Comparison of ENCODE assay signal across 8 cellular contexts in genomic region chr10:121696854-121697253, GRCh38.
A peak's percentile ranks its signal among the peaks of the same experiment; 100 is the strongest.
DNase-seq lines count a peak whose midpoint lies in the region; ATAC-seq and TF ChIP-seq lines count a peak whose summit lies in the region.

No MANE protein-coding gene starts in this region.

- ATAC-seq in GM18519 (IDR thresholded peaks at IDR 0.05; ENCODE audit: low FRiP score, unreplicated experiment): no peak
- no peak for ATAC-seq in Right ventricle myocardium inferior
- no peak for ATAC-seq in GM18861 (IDR thresholded peaks at IDR 0.05; ENCODE audit: unreplicated experiment)

- H4K20me1 ChIP-seq in osteoblast (ENCODE audit: insufficient read depth, low read length): no peaks in the 10 kb centered on the region

- H3K27ac ChIP-seq in osteoblast (ENCODE audit: low read depth, low read length): no peak overlapping the region

- peaks cover 2% of the 10 kb centered on the region for H3K27me3 ChIP-seq in osteoblast (ENCODE audit: insufficient read depth, low read length)

- DNase-seq in Jurkat, Clone E6-1 (ENCODE audit: low read depth, low spot score): peak; percentile 26
- DNase-seq in cerebellar cortex (ENCODE audit: low spot score) (peak; percentile 88), osteoblast (ENCODE audit: insufficient read length, low spot score, missing footprints) (no peak), Right ventricle myocardium inferior (ENCODE audit: missing footprints) (no peak)
- DNase-seq in NK-92 treated with Interleukin-12 subunit alpha and Interleukin-12 subunit beta, amount 100 ng/mL, for 24 hours (lab: John Stamatoyannopoulos, UW): no peak

- no peaks in the 10 kb centered on the region for H3K9me3 ChIP-seq in osteoblast (ENCODE audit: low read depth, low read length)

- no peaks in the 10 kb centered on the region for H3K79me2 ChIP-seq in osteoblast (ENCODE audit: insufficient read depth, low read length)

- intact Hi-C loops in Right ventricle myocardium inferior (cut with DNase I): no loop called here

- H3K4me3 ChIP-seq in Jurkat, Clone E6-1 (ENCODE audit: low read length): no peak overlapping the region
- no peak overlapping the region for H3K4me3 ChIP-seq in osteoblast (ENCODE audit: insufficient read depth, low read length)

- H3K4me2 ChIP-seq in osteoblast (ENCODE audit: insufficient read depth, low read length): no peak overlapping the region

- H3K36me3 ChIP-seq in osteoblast (ENCODE audit: insufficient read depth, low read length): no peaks in the 10 kb centered on the region

- TF ChIP-seq CTCF in GM12873 (IDR thresholded peaks at IDR 0.05; ENCODE audit: insufficient read depth, low read depth, low read length, missing control alignments): peak; percentile 67
- peak; percentile 37 for TF ChIP-seq CTCF in osteoblast (IDR thresholded peaks at IDR 0.05; ENCODE audit: extremely low read depth, low read depth, low read length)

- no peak overlapping the region for H2AFZ ChIP-seq in osteoblast (ENCODE audit: low read length)

- peaks cover under 1% of the 10 kb centered on the region for H3K4me1 ChIP-seq in osteoblast (ENCODE audit: insufficient read depth, low read length)

Comparison
In these comparisons a context has a peak if more than half of its experiments do, and no peak if none do; other contexts are left out.
1. DNase-seq: peak in Jurkat, Clone E6-1 (single experiment) and cerebellar cortex (single experiment); none in osteoblast (single experiment), Right ventricle myocardium inferior (single experiment) and NK-92 treated with Interleukin-12 subunit alpha and Interleukin-12 subunit beta, amount 100 ng/mL, for 24 hours (single experiment).